In the genomic region with DNA sequence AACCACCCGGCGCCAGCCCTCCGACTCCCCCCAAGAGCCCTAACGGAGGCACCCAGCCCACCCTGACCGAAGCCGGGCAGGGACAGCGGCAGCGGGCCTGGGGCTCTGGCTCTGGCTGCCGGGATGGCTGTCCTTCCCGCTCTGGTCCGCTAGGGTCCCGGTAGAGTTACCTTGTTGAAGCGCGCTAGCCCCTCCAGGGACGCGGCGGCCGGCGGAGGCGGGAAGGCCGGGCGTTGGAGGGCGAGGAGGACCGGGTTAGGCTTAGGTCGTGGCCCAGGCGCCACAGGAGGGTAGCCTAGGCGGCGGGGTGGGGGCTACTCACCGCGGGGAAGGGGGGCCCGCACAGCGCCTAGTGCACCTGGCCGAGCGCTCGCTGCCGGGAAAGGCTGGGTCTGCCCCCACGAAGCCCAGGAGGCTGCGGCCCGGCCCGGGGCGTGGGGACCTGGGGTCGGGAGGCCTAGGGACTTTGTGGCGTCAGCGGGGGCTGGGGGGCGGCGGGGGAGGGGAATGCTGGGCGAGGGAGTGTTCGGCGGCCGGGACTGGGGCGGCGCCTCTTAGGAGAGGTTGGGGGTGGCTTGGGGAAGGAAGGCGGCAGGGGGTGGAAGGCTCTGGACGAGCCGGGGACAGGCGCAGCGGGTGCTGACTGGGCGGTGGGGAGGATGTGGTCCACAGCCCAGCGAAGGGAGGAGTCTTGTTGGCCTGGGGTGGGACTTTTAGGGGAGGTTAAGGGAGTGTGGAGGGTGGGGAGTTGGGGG, we compare ENCODE assay signal across 8 cellular contexts. TPM values are rescaled to one million over a fixed set of nuclear protein-coding genes. Genes with fewer than 3 reads are reported as not detected.
DNase-seq lines count a peak whose midpoint lies in the region; ATAC-seq and TF ChIP-seq lines count a peak whose summit lies in the region.

A gene with protein sequence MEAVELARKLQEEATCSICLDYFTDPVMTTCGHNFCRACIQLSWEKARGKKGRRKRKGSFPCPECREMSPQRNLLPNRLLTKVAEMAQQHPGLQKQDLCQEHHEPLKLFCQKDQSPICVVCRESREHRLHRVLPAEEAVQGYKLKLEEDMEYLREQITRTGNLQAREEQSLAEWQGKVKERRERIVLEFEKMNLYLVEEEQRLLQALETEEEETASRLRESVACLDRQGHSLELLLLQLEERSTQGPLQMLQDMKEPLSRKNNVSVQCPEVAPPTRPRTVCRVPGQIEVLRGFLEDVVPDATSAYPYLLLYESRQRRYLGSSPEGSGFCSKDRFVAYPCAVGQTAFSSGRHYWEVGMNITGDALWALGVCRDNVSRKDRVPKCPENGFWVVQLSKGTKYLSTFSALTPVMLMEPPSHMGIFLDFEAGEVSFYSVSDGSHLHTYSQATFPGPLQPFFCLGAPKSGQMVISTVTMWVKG (minus strand): TSS at position 645 of the 755 bp plus-strand sequence. CDS start 1,789 bp downstream, outside the sequence.

- H3K4me3 Mint-ChIP-seq in T-helper 2 cell treated with Interferon-gamma antibody and Interleukin-4, amounts not matched to agents 5 μg/mL and 100 μg/mL, for 36 hours = peak within 1 kb of the TSS; percentile 85
- H3K4me3 Mint-ChIP-seq in dendritic cell treated with granulocyte-macrophage colony-stimulating factor and Interleukin-4, amounts not matched to agents 40 ng/mL and 50 ng/mL, for 4 days = peak within 1 kb of the TSS; percentile 56

- H3K36me3 ChIP-seq in right lobe of liver (no peaks in the 10 kb centered on the region), stomach (peaks cover 0 to 2% (median 0%) of the 10 kb centered on the region in 4 donors)

- TF ChIP-seq EP300 in stomach (IDR thresholded peaks at IDR 0.05) = no peak

- H3K4me1 ChIP-seq in right lobe of liver (peaks cover 0 to 7% (median 0%) of the 10 kb centered on the region in 4 donors), stomach (peaks cover 15 to 23% (median 18%) of the 10 kb centered on the region in 4 donors)

- H3K27ac Mint-ChIP-seq in T-helper 2 cell treated with Interferon-gamma antibody and Interleukin-4, amounts not matched to agents 5 μg/mL and 100 μg/mL, for 36 hours = peak within 1 kb of the TSS; percentile 75
- peak within 1 kb of the TSS; percentile 40 for H3K27ac Mint-ChIP-seq in dendritic cell treated with granulocyte-macrophage colony-stimulating factor and Interleukin-4, amounts not matched to agents 40 ng/mL and 50 ng/mL, for 4 days

- H3K9me3 ChIP-seq in right lobe of liver (no peaks in the 10 kb centered on the region), stomach (no peaks in the 10 kb centered on the region)

- intact Hi-C loops in dendritic cell treated with granulocyte-macrophage colony-stimulating factor and Interleukin-4, amounts not matched to agents 40 ng/mL and 50 ng/mL, for 4 days (cut with micrococcal nuclease) = no loop called here
- intact Hi-C loops in right lobe of liver (cut with DNase I) (no loop called here), stomach (cut with DNase I; ENCODE audit: low total_unique reads) (no loop called here)

- peaks cover 20% of the 10 kb centered on the region for H3K4me1 Mint-ChIP-seq in T-helper 2 cell treated with Interferon-gamma antibody and Interleukin-4, amounts not matched to agents 5 μg/mL and 100 μg/mL, for 36 hours (ENCODE audit: low read depth)
- H3K4me1 Mint-ChIP-seq in dendritic cell treated with granulocyte-macrophage colony-stimulating factor and Interleukin-4, amounts not matched to agents 40 ng/mL and 50 ng/mL, for 4 days (ENCODE audit: low read depth) = peaks cover 21% of the 10 kb centered on the region

- peaks cover 17% of the 10 kb centered on the region for H3K36me3 Mint-ChIP-seq in T-helper 2 cell treated with Interferon-gamma antibody and Interleukin-4, amounts not matched to agents 5 μg/mL and 100 μg/mL, for 36 hours (ENCODE audit: low read depth)
- peaks cover 7% of the 10 kb centered on the region for H3K36me3 Mint-ChIP-seq in dendritic cell treated with granulocyte-macrophage colony-stimulating factor and Interleukin-4, amounts not matched to agents 40 ng/mL and 50 ng/mL, for 4 days (ENCODE audit: low read depth)

- H3K4me3 ChIP-seq in right lobe of liver (peak within 1 kb of the TSS in 2 of 3 donors; percentile 5 to 21), stomach (peak within 1 kb of the TSS; percentile 36 to 58 (median 42))

- TF ChIP-seq POLR2A in right lobe of liver (IDR thresholded peaks at IDR 0.05) (no peak), stomach (IDR thresholded peaks at IDR 0.05) (no peak)

- no peaks in the 10 kb centered on the region for H3K9me3 Mint-ChIP-seq in T-helper 2 cell treated with Interferon-gamma antibody and Interleukin-4, amounts not matched to agents 5 μg/mL and 100 μg/mL, for 36 hours
- H3K9me3 Mint-ChIP-seq in dendritic cell treated with granulocyte-macrophage colony-stimulating factor and Interleukin-4, amounts not matched to agents 40 ng/mL and 50 ng/mL, for 4 days = no peaks in the 10 kb centered on the region

- H3K27ac ChIP-seq in right lobe of liver = no peak within 1 kb of the TSS
- peak within 1 kb of the TSS in 1 of 5 donors; percentile 54 for H3K27ac ChIP-seq in stomach

- ATAC-seq in right lobe of liver (peak; percentile 40 to 51 (median 43)), GM21367 (IDR thresholded peaks at IDR 0.05; ENCODE audit: unreplicated experiment) (no peak), GM18858 (IDR thresholded peaks at IDR 0.05; ENCODE audit: unreplicated experiment) (no peak)

- H3K27me3 Mint-ChIP-seq in T-helper 2 cell treated with Interferon-gamma antibody and Interleukin-4, amounts not matched to agents 5 μg/mL and 100 μg/mL, for 36 hours (ENCODE audit: low read depth) = peaks cover 14% of the 10 kb centered on the region
- peaks cover 74% of the 10 kb centered on the region for H3K27me3 Mint-ChIP-seq in dendritic cell treated with granulocyte-macrophage colony-stimulating factor and Interleukin-4, amounts not matched to agents 40 ng/mL and 50 ng/mL, for 4 days

- DNase-seq in GM20000 (ENCODE audit: low spot score) (peak; percentile 59), right lobe of liver (no peak), stomach (no peak), SW480 (ENCODE audit: low spot score) (no peak)
- peak; percentile 17 for DNase-seq in T-helper 2 cell treated with Interferon-gamma antibody and Interleukin-4, amounts not matched to agents 5 μg/mL and 100 μg/mL, for 36 hours (ENCODE audit: low spot score)

- WGBS in right lobe of liver (ENCODE audit: insufficient coverage, low coverage, low lambda C conversion rate, missing lambda C conversion rate) = 5% methylated on average over 25 of the region's 59 CpGs
- WGBS in stomach, 5 donors = 1 to 3% (median 2%) methylated on average over 10 to 59 of the region's 59 CpGs

- TF ChIP-seq CTCF in GM20000 (IDR thresholded peaks at IDR 0.05; ENCODE audit: extremely low read depth, missing control alignments) = no peak
- TF ChIP-seq CTCF in right lobe of liver (IDR thresholded peaks at IDR 0.05) = peak in 2 of 4 donors; percentile 10 to 27
- TF ChIP-seq CTCF in stomach (IDR thresholded peaks at IDR 0.05) = peak in 1 of 7 experiments; percentile 35

- H3K27me3 ChIP-seq in right lobe of liver (no peaks in the 10 kb centered on the region), stomach (peaks cover 0 to 65% (median 38%) of the 10 kb centered on the region in 3 donors)

RNA-seq across cellular contexts. Expression of the gene that starts here (rescaled TPM):
- total RNA-seq in right lobe of liver (not detected), stomach (1 to 10 TPM in 3 of 5 donors, not detected in 2; 1.8 to 6.2 (median 5.3) TPM)
- 1 to 10 TPM in 2 of 3 donors, not detected in 1; 1.2 to 1.7 TPM for polyA plus RNA-seq in stomach

Comparison
In these comparisons a context has a peak if more than half of its experiments do, and no peak if none do; other contexts are left out.
1. Peak in ATAC-seq and H3K4me3 ChIP-seq in right lobe of liver; RNA of the gene not detected or under 1 TPM.
2. DNase-seq: peak in GM20000 (single experiment) and T-helper 2 cell treated with Interferon-gamma antibody and Interleukin-4, amounts not matched to agents 5 μg/mL and 100 μg/mL, for 36 hours (single experiment); none in right lobe of liver (0 of 3), stomach (single experiment) and SW480 (single experiment).